Comparison of ENCODE assay signal across 8 cellular contexts in genomic region chr10:132387723-132388210, GRCh38. TPM values are rescaled to one million over a fixed set of nuclear protein-coding genes. Genes with fewer than 3 reads are reported as not detected.
A peak's percentile ranks its signal among the peaks of the same experiment; 100 is the strongest.
DNase-seq lines count a peak whose midpoint lies in the region; ATAC-seq and TF ChIP-seq lines count a peak whose summit lies in the region.

No MANE protein-coding gene starts in this region.

- intact Hi-C loops in A673 (cut with micrococcal nuclease; ENCODE audit: unreplicated experiment), result loop anchor here (2.0 to 5.0 kb wide), 2 partner anchors 65 to 250 kb away; no protein-coding TSS in a partner anchor

- peaks cover 8% of the 10 kb centered on the region for H3K9me3 Mint-ChIP-seq in central memory CD8-positive, alpha-beta T cell

- H3K9me2 ChIP-seq in Loucy (replicated peaks; ENCODE audit: low read depth, low read length), result no peaks in the 10 kb centered on the region

- H3K36me3 Mint-ChIP-seq in central memory CD8-positive, alpha-beta T cell (ENCODE audit: insufficient read depth), result peaks cover 6% of the 10 kb centered on the region

- H3K27ac ChIP-seq in A673 (ENCODE audit: low read depth, low read length, poor library complexity, severe bottlenecking), result peak overlapping the region; percentile 51
- peak overlapping the region in 1 of 2 donors; percentile 53 for H3K27ac ChIP-seq in lung (ENCODE audit: low read depth in 1 of 2, low read length in 1 of 2)

- TF ChIP-seq CTCF in A673 (conservative IDR thresholded peaks at IDR 0.05; ENCODE audit: low read depth, low read length) (peak; percentile 71), Loucy (conservative IDR thresholded peaks at IDR 0.05; ENCODE audit: low read length) (peak; percentile 55), lung (IDR thresholded peaks at IDR 0.05; ENCODE audit: control extremely low read depth, extremely low read depth) (peak; percentile 72)

- H3K4me2 ChIP-seq in Loucy (ENCODE audit: low read depth, low read length, poor library complexity, severe bottlenecking), result peak overlapping the region; percentile 91

- H3K4me1 Mint-ChIP-seq in central memory CD8-positive, alpha-beta T cell, result peaks cover 3% of the 10 kb centered on the region

- DNase-seq in A673 (ENCODE audit: low spot score), result peak; percentile 78
- peak; percentile 63 to 82 for DNase-seq in central memory CD8-positive, alpha-beta T cell (ENCODE audit: low spot score in 2 of 2)
- peak; percentile 72 for DNase-seq in lung (ENCODE audit: low spot score)
- peak; percentile 69 to 70 for DNase-seq in stimulated activated CD8-positive, alpha-beta memory T cell treated with anti-CD3 and anti-CD28 coated beads, Interleukin-2, amount 100 ng/mL, for 48 hours (ENCODE audit: low read depth in 2 of 2)
- no peak for DNase-seq in NCI-H187 (lab: John Stamatoyannopoulos, UW)

- ATAC-seq in GM19043 (IDR thresholded peaks at IDR 0.05; ENCODE audit: low read depth, unreplicated experiment) (peak; percentile 76), lung (ENCODE audit: insufficient read depth, low FRiP score) (peak; percentile 58)
- ATAC-seq in activated CD4-positive, CD25-positive, alpha-beta regulatory T cell treated with anti-CD3 and anti-CD28 coated beads, Interleukin-2, amount 50 U/mL, for 24 hours, result peak; percentile 63 to 74
- ATAC-seq in central memory CD8-positive, alpha-beta T cell (replicated peaks; ENCODE audit: extremely low read depth, poor library complexity, severe bottlenecking), result peak; percentile 71

- CTCF ChIA-PET in A673 (lab: Charles Lee), result no interaction called here

- H3K4me1 ChIP-seq in A673 (ENCODE audit: insufficient read depth, low read length, poor library complexity, severe bottlenecking) (peaks cover 15% of the 10 kb centered on the region), Loucy (ENCODE audit: insufficient read depth, low read length, poor library complexity, severe bottlenecking) (peaks cover 62% of the 10 kb centered on the region), lung (ENCODE audit: control insufficient read depth in 2 of 2, insufficient read depth in 2 of 2, low read length in 2 of 2) (peaks cover 0 to 10% of the 10 kb centered on the region in 2 donors)

- BruUV-seq in A673 (replicated peaks; lab: Mats Ljungman, UMichigan), result no TSS peak

- H3K79me2 ChIP-seq in Loucy (ENCODE audit: insufficient read depth, low read length), result no peaks in the 10 kb centered on the region

- H3K4me3 Mint-ChIP-seq in central memory CD8-positive, alpha-beta T cell, result peak overlapping the region; percentile 50

- POLR2A ChIA-PET in A673 (lab: Charles Lee; ENCODE audit: low non-redundant PET), result no interaction called here

- no peaks in the 10 kb centered on the region for H4K20me1 ChIP-seq in Loucy (ENCODE audit: insufficient read depth, low read length, poor library complexity, severe bottlenecking)

- WGBS in lung, 2 donors, result 2 to 3% methylated on average over 25 to 26 of the region's 26 CpGs

- no peaks in the 10 kb centered on the region for H3K27me3 Mint-ChIP-seq in central memory CD8-positive, alpha-beta T cell

- H3K4me3 ChIP-seq in A673 (ENCODE audit: low read depth, low read length, poor library complexity, severe bottlenecking), result no peak overlapping the region
- H3K4me3 ChIP-seq in Loucy (ENCODE audit: low read length, poor library complexity, severe bottlenecking), result peak overlapping the region; percentile 67
- H3K4me3 ChIP-seq in lung, result no peak overlapping the region

- H3K9ac ChIP-seq in Loucy (ENCODE audit: low read depth, low read length, poor library complexity, severe bottlenecking), result peak overlapping the region; percentile 70

- H3K36me3 ChIP-seq in A673 (ENCODE audit: insufficient read depth, low read length, poor library complexity, severe bottlenecking) (no peaks in the 10 kb centered on the region), Loucy (ENCODE audit: insufficient read depth, low read length) (no peaks in the 10 kb centered on the region), lung (ENCODE audit: control insufficient read depth in 2 of 2, insufficient read depth in 2 of 2, low read length in 2 of 2) (no peaks in the 10 kb centered on the region)

- H3F3A ChIP-seq in Loucy (ENCODE audit: low read depth), result no peaks in the 10 kb centered on the region

- H2AFZ ChIP-seq in Loucy (ENCODE audit: low read length), result peak overlapping the region; percentile 80

- H3K27ac Mint-ChIP-seq in central memory CD8-positive, alpha-beta T cell (ENCODE audit: low read depth), result peak overlapping the region; percentile 44

- H3K27me3 ChIP-seq in A673 (replicated peaks; ENCODE audit: insufficient read depth, low read depth, low read length, poor library complexity) (no peaks in the 10 kb centered on the region), Loucy (ENCODE audit: insufficient read depth, low read length, poor library complexity, severe bottlenecking) (no peaks in the 10 kb centered on the region), lung (ENCODE audit: control insufficient read depth, insufficient read depth) (no peaks in the 10 kb centered on the region)

- H3K9me3 ChIP-seq in A673 (ENCODE audit: low read depth, low read length, poor library complexity, severe bottlenecking), result no peaks in the 10 kb centered on the region
- no peaks in the 10 kb centered on the region for H3K9me3 ChIP-seq in Loucy (ENCODE audit: insufficient read depth, low read depth, low read length)
- peaks cover 0 to 3% of the 10 kb centered on the region in 2 donors for H3K9me3 ChIP-seq in lung (ENCODE audit: control insufficient read depth in 2 of 2, insufficient read depth in 1 of 2, low read length in 1 of 2)

RNA-seq across cellular contexts. Expression of gene PWWP2B, which starts 9.2 kb away (rescaled TPM):
- total RNA-seq in A673 (2021) (18.6 and 21.2 TPM in 2 replicates), lung (10 to 100 TPM; 20.1 to 33.4 TPM)
- 10 to 100 TPM; 20.1 to 22.1 TPM for polyA plus RNA-seq in lung

RNA-seq across cellular contexts. Expression of gene LRRC27, which starts 55.8 kb away (rescaled TPM):
- total RNA-seq in A673 (2021) (11.5 and 12.2 TPM in 2 replicates), lung (10 to 100 TPM; 16.1 to 25.5 TPM)
- polyA plus RNA-seq in lung, result 10 to 100 TPM in 1 of 2 donors, 1 to 10 TPM in 1; 5.8 to 18.3 TPM

Comparison
In these comparisons a context has a peak if more than half of its experiments do, and no peak if none do; other contexts are left out.
1. DNase-seq: peak in A673 (single experiment), central memory CD8-positive, alpha-beta T cell (2 of 2), lung (single experiment) and stimulated activated CD8-positive, alpha-beta memory T cell treated with anti-CD3 and anti-CD28 coated beads, Interleukin-2, amount 100 ng/mL, for 48 hours (2 of 2); none in NCI-H187 (0 of 2).
2. Peak in every context shown above with its lines, with median percentiles within 50 percentile points of each other: CTCF ChIP-seq and ATAC-seq.